8 cellular contexts compared by ENCODE assay signal in genomic region chr13:23899555-23899954, GRCh38. TPM values are rescaled to one million over a fixed set of nuclear protein-coding genes. Genes with fewer than 3 reads are reported as not detected.
DNase-seq lines count a peak whose midpoint lies in the region; ATAC-seq and TF ChIP-seq lines count a peak whose summit lies in the region.

No MANE protein-coding gene starts in this region.

- intact Hi-C loops in activated CD8-positive, alpha-beta T cell treated with anti-CD3 and anti-CD28 coated beads for 36 hours (cut with micrococcal nuclease), result no loop called here
- intact Hi-C loops in left ventricle myocardium superior (cut with micrococcal nuclease), result no loop called here

- peak; percentile 31 for DNase-seq in NOMO-1 treated with DMSO at 0.1 percent for 48 hours (lab: John Stamatoyannopoulos, UW; ENCODE audit: unreplicated experiment)
- no peak for DNase-seq in NOMO-1 treated with dmso at 0.1 percent for 144 hours (lab: John Stamatoyannopoulos, UW; ENCODE audit: unreplicated experiment)
- DNase-seq in activated CD8-positive, alpha-beta T cell treated with anti-CD3 and anti-CD28 coated beads for 36 hours, result no peak
- DNase-seq in left ventricle myocardium superior, result no peak
- peak; percentile 30 for DNase-seq in stimulated activated naive CD8-positive, alpha-beta T cell treated with anti-CD3 and anti-CD28 coated beads, Interleukin-15, Interleukin-2, amounts not matched to agents 100 U/mL and 50 U/mL, for 24 hours

- peak; percentile 62 for ATAC-seq in activated CD8-positive, alpha-beta T cell treated with anti-CD3 and anti-CD28 coated beads for 36 hours
- peak; percentile 50 for ATAC-seq in left ventricle myocardium superior
- no peak for ATAC-seq in stimulated activated naive CD8-positive, alpha-beta T cell treated with anti-CD3 and anti-CD28 coated beads, Interleukin-15, Interleukin-2, amounts not matched to agents 100 U/mL and 50 U/mL, for 24 hours
- ATAC-seq in HG03457 (IDR thresholded peaks at IDR 0.05; ENCODE audit: unreplicated experiment), result no peak
- no peak for ATAC-seq in HG02973 (IDR thresholded peaks at IDR 0.05; ENCODE audit: unreplicated experiment)

- no peaks in the 10 kb centered on the region for H4K20me1 ChIP-seq in KMS-11 (ENCODE audit: insufficient read depth)

- no peak overlapping the region for H3K27ac Mint-ChIP-seq in activated CD8-positive, alpha-beta T cell treated with anti-CD3 and anti-CD28 coated beads for 36 hours

- H3K4me1 ChIP-seq in KMS-11 (ENCODE audit: low read depth, poor library complexity, severe bottlenecking), result no peaks in the 10 kb centered on the region

- no peaks in the 10 kb centered on the region for H3K36me3 Mint-ChIP-seq in activated CD8-positive, alpha-beta T cell treated with anti-CD3 and anti-CD28 coated beads for 36 hours (ENCODE audit: low read depth)

- no peaks in the 10 kb centered on the region for H3K27me3 ChIP-seq in KMS-11 (ENCODE audit: insufficient read depth, low read depth)

- no peak overlapping the region for H3K4me2 ChIP-seq in KMS-11

- no peaks in the 10 kb centered on the region for H3K36me3 ChIP-seq in KMS-11 (ENCODE audit: insufficient read depth)

- H3K9ac ChIP-seq in KMS-11, result no peak overlapping the region

- POLR2A ChIA-PET in activated CD8-positive, alpha-beta T cell treated with anti-CD3 and anti-CD28 coated beads for 36 hours (lab: Charles Lee), result no interaction called here

- H3K79me2 ChIP-seq in KMS-11 (ENCODE audit: insufficient read depth, low read depth), result no peaks in the 10 kb centered on the region

- no peak overlapping the region for H3K4me3 ChIP-seq in KMS-11 (IDR thresholded peaks at IDR 0.05; ENCODE audit: insufficient read depth, low read depth, low read length)

- H3K9me3 Mint-ChIP-seq in activated CD8-positive, alpha-beta T cell treated with anti-CD3 and anti-CD28 coated beads for 36 hours, result no peaks in the 10 kb centered on the region

- peaks cover 24% of the 10 kb centered on the region for H3K27me3 Mint-ChIP-seq in activated CD8-positive, alpha-beta T cell treated with anti-CD3 and anti-CD28 coated beads for 36 hours

- H3K27ac ChIP-seq in KMS-11, result no peak overlapping the region

- H2AFZ ChIP-seq in KMS-11 (ENCODE audit: low read depth), result 0 out of 2 replicates have a peak overlapping the region, but pooled peaks have one; percentile 5

- CTCF ChIA-PET in activated CD8-positive, alpha-beta T cell treated with anti-CD3 and anti-CD28 coated beads for 36 hours (lab: Charles Lee), result interaction anchor here (0.8 to 1.5 kb wide), 3 partner anchors 10 to 23 kb away, joined by 3 to 6 read pairs (median 3); partner anchors contain the start of gene MIPEP

- 0 out of 2 replicates have a peak, but pooled peaks have one; percentile 33 for TF ChIP-seq CTCF in KMS-11 (conservative IDR thresholded peaks at IDR 0.05; ENCODE audit: low read depth, low read length)
- TF ChIP-seq CTCF in activated CD8-positive, alpha-beta T cell treated with anti-CD3 and anti-CD28 coated beads for 36 hours (IDR thresholded peaks at IDR 0.05), result peak; percentile 33

- H3K4me1 Mint-ChIP-seq in activated CD8-positive, alpha-beta T cell treated with anti-CD3 and anti-CD28 coated beads for 36 hours (ENCODE audit: low read depth), result no peaks in the 10 kb centered on the region

- no peak overlapping the region for H3K4me3 Mint-ChIP-seq in activated CD8-positive, alpha-beta T cell treated with anti-CD3 and anti-CD28 coated beads for 36 hours

RNA-seq across cellular contexts. Expression of gene C1QTNF9B, which starts 2.3 kb away (rescaled TPM):
- not detected for total RNA-seq in activated CD8-positive, alpha-beta T cell treated with anti-CD3 and anti-CD28 coated beads for 36 hours
- total RNA-seq in left ventricle myocardium superior, result 4.1 TPM

RNA-seq across cellular contexts. Expression of gene MIPEP, which starts 10.4 kb away (rescaled TPM):
- total RNA-seq in activated CD8-positive, alpha-beta T cell treated with anti-CD3 and anti-CD28 coated beads for 36 hours, result 10 to 100 TPM; 17.2 to 18.5 TPM
- 48.9 TPM for total RNA-seq in left ventricle myocardium superior

Comparison
In these comparisons a context has a peak if more than half of its experiments do, and no peak if none do; other contexts are left out.
1. DNase-seq: peak in NOMO-1 treated with DMSO at 0.1 percent for 48 hours (single experiment) and stimulated activated naive CD8-positive, alpha-beta T cell treated with anti-CD3 and anti-CD28 coated beads, Interleukin-15, Interleukin-2, amounts not matched to agents 100 U/mL and 50 U/mL, for 24 hours (single experiment); none in NOMO-1 treated with dmso at 0.1 percent for 144 hours (single experiment), activated CD8-positive, alpha-beta T cell treated with anti-CD3 and anti-CD28 coated beads for 36 hours (single experiment) and left ventricle myocardium superior (single experiment).
2. ATAC-seq: peak in activated CD8-positive, alpha-beta T cell treated with anti-CD3 and anti-CD28 coated beads for 36 hours (single experiment) and left ventricle myocardium superior (single experiment); none in stimulated activated naive CD8-positive, alpha-beta T cell treated with anti-CD3 and anti-CD28 coated beads, Interleukin-15, Interleukin-2, amounts not matched to agents 100 U/mL and 50 U/mL, for 24 hours (single experiment), HG03457 (single experiment) and HG02973 (single experiment).